In genomic region chr18:13614318-13614643, GRCh38 we compare ENCODE assay signal across 16 cellular contexts.
A peak's percentile ranks its signal among the peaks of the same experiment; 100 is the strongest.
DNase-seq lines count a peak whose midpoint lies in the region; FAIRE-seq and TF ChIP-seq lines count a peak whose summit lies in the region.
"Had no signal": no experiment of that assay in that cellular context is flagged by ENCODE, and none has a peak within 500 bp of the region (broad histone marks: within the 10 kb centered on the region; RNA-seq: fewer than 3 reads in every experiment).

No MANE protein-coding gene starts in this region.

- peak overlapping the region; percentile 89 to 96 (median 91) for H3K27ac Mint-ChIP-seq in CD4-positive, alpha-beta memory T cell
- peak overlapping the region; percentile 94 for H3K27ac Mint-ChIP-seq in activated naive CD8-positive, alpha-beta T cell
- H3K27ac Mint-ChIP-seq: GM23338, mesothelial cell of epicardium had no signal

- CTCF ChIA-PET in CD4-positive, alpha-beta memory T cell (lab: Charles Lee; ENCODE audit: partially characterized antibody): interaction anchor here (0.7 to 2.4 kb wide), 5 partner anchors 8 to 398 kb away, joined by 3 to 16 read pairs (median 4); no protein-coding TSS in a partner anchor

- no peaks in the 10 kb centered on the region for H3K27me3 Mint-ChIP-seq in CD4-positive, alpha-beta memory T cell
- no peaks in the 10 kb centered on the region for H3K27me3 Mint-ChIP-seq in activated naive CD8-positive, alpha-beta T cell

- no peak overlapping the region for H3K27ac ChIP-seq in CD4-positive, alpha-beta memory T cell (ENCODE audit: low read depth, low read length)
- H3K27ac ChIP-seq: prostate gland, RWPE1 had no signal

- peak; percentile 58 for FAIRE-seq in GM12892 (lab: Jason Lieb, UNC)

- H3K4me3 ChIP-seq in CD4-positive, alpha-beta memory T cell (ENCODE audit: low read length in 2 of 2): peak overlapping the region in 1 of 2 donors; percentile 35
- H3K4me3 ChIP-seq: GM23338, prostate gland had no signal

- H3K4me1 ChIP-seq in CD4-positive, alpha-beta memory T cell (ENCODE audit: insufficient read depth, low read length): peaks cover 73% of the 10 kb centered on the region
- H3K4me1 ChIP-seq: prostate gland had no signal

- DNase-seq in CD4-positive, alpha-beta memory T cell: no peak
- DNase-seq in GM12892 (ENCODE audit: insufficient read length) (no peak), pons (ENCODE audit: low spot score) (peak; percentile 19), 8988T (no peak), COLO829 (ENCODE audit: low spot score) (no peak), NCI-H1092 (lab: John Stamatoyannopoulos, UW) (no peak)
- DNase-seq in stimulated activated CD4-positive, alpha-beta T cell treated with anti-CD3 and anti-CD28 coated beads, Interleukin-4, amount 100 ng/mL, for 4 hours: no peak
- DNase-seq: Calu3; NCI-H446; stimulated activated CD4-positive, alpha-beta T cell treated with anti-CD3 and anti-CD28 coated beads, Interleukin-4, amount 100 ng/mL, for 24 hours had no signal

- no peaks in the 10 kb centered on the region for H3K9me3 ChIP-seq in CD4-positive, alpha-beta memory T cell (ENCODE audit: control insufficient read depth in 1 of 2, low read length in 2 of 2)
- H3K9me3 ChIP-seq: prostate gland, thoracic aorta had no signal

- H3K27me3 ChIP-seq in CD4-positive, alpha-beta memory T cell (ENCODE audit: insufficient read depth, low read length): no peaks in the 10 kb centered on the region

- POLR2A ChIA-PET in CD4-positive, alpha-beta memory T cell (lab: Charles Lee; ENCODE audit: partially characterized antibody): interaction anchor here (1.0 to 3.8 kb wide), 3 partner anchors 53 to 238 kb away, joined by 3 to 21 read pairs (median 13); partner anchors contain the start of genes FAM210A and RNMT

- no peaks in the 10 kb centered on the region for H3K9me3 Mint-ChIP-seq in CD4-positive, alpha-beta memory T cell
- H3K9me3 Mint-ChIP-seq in activated naive CD8-positive, alpha-beta T cell (ENCODE audit: low read depth): no peaks in the 10 kb centered on the region
- H3K9me3 Mint-ChIP-seq: GM23338, mesothelial cell of epicardium had no signal

- peaks cover 0 to 2% of the 10 kb centered on the region in 2 donors for H3K36me3 Mint-ChIP-seq in CD4-positive, alpha-beta memory T cell
- H3K36me3 Mint-ChIP-seq in activated naive CD8-positive, alpha-beta T cell: no peaks in the 10 kb centered on the region
- H3K36me3 Mint-ChIP-seq: mesothelial cell of epicardium had no signal

- H3K4me3 Mint-ChIP-seq in CD4-positive, alpha-beta memory T cell: peak overlapping the region in 7 of 8 donors; percentile 81 to 93 (median 87)
- peak overlapping the region; percentile 85 for H3K4me3 Mint-ChIP-seq in activated naive CD8-positive, alpha-beta T cell
- H3K4me3 Mint-ChIP-seq: GM23338, mesothelial cell of epicardium had no signal

- TF ChIP-seq POLR2A in GM12892 (IDR thresholded peaks at IDR 0.05; ENCODE audit: low read depth, low read length): no peak

- peaks cover 57 to 75% (median 69%) of the 10 kb centered on the region in 4 donors for H3K4me1 Mint-ChIP-seq in CD4-positive, alpha-beta memory T cell
- H3K4me1 Mint-ChIP-seq in activated naive CD8-positive, alpha-beta T cell (ENCODE audit: low read depth): peaks cover 76% of the 10 kb centered on the region

- no peaks in the 10 kb centered on the region for H3K36me3 ChIP-seq in CD4-positive, alpha-beta memory T cell (ENCODE audit: insufficient read depth, low read length)
- H3K36me3 ChIP-seq: prostate gland, thoracic aorta had no signal

- intact Hi-C loops in CD4-positive, alpha-beta memory T cell (cut with micrococcal nuclease): loop anchor here (5.0 kb wide), 3 partner anchors 57 to 477 kb away; no protein-coding TSS in a partner anchor
